23 cellular contexts compared by ENCODE assay signal in the genomic region with DNA sequence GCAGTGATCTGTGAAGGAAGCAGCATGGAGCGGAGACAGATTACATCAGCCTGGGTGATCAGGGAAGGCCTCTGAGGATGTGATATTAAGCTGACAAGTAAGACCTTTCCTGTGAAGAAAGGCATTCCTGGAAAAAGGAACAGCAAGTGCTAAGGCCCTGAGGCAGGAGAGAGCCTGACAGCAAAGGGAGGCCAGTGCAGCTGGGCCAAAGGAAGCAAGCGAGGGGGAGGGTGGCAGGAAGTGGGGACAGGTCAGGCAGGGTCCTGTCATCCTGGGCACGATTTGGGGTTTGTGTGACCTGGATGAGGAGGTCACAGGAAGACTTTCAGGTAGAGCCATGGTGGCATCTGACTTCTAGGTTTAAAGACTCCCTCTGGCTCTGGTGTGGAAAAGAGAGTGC. TPM values are rescaled to one million over a fixed set of nuclear protein-coding genes. Genes with fewer than 3 reads are reported as not detected.
A peak's percentile ranks its signal among the peaks of the same experiment; 100 is the strongest.
DNase-seq lines count a peak whose midpoint lies in the region; ATAC-seq, FAIRE-seq and TF ChIP-seq lines count a peak whose summit lies in the region.
"Had no signal": no experiment of that assay in that cellular context is flagged by ENCODE, and none has a peak within 500 bp of the region (broad histone marks: within the 10 kb centered on the region; RNA-seq: fewer than 3 reads in every experiment).

No MANE protein-coding gene starts in this region.

- no peak overlapping the region for H3K4me3 ChIP-seq in CD4-positive, CD25-positive, alpha-beta regulatory T cell (ENCODE audit: low read depth, low read length)
- no peak overlapping the region for H3K4me3 ChIP-seq in naive thymus-derived CD4-positive, alpha-beta T cell (ENCODE audit: low read length)
- H3K4me3 ChIP-seq in prostate gland, result no peak overlapping the region
- H3K4me3 ChIP-seq: tibial artery had no signal

- TF ChIP-seq CTCF in prostate gland (IDR thresholded peaks at IDR 0.05), result no peak

- H3K4me1 ChIP-seq in CD4-positive, CD25-positive, alpha-beta regulatory T cell (ENCODE audit: control insufficient read depth, insufficient read depth, low read length, poor library complexity, severe bottlenecking), result peaks cover 6% of the 10 kb centered on the region
- peaks cover 0 to 5% of the 10 kb centered on the region in 2 donors for H3K4me1 ChIP-seq in naive thymus-derived CD4-positive, alpha-beta T cell (ENCODE audit: control insufficient read depth in 2 of 2, insufficient read depth in 2 of 2, low read length in 2 of 2)
- H3K4me1 ChIP-seq in prostate gland (replicated peaks), result no peaks in the 10 kb centered on the region

- no peak for ATAC-seq in CD4-positive, CD25-positive, alpha-beta regulatory T cell (ENCODE audit: low read depth in 2 of 2)
- ATAC-seq in naive thymus-derived CD4-positive, alpha-beta T cell, result no peak
- no peak for ATAC-seq in GM21528 (IDR thresholded peaks at IDR 0.05; ENCODE audit: low FRiP score, unreplicated experiment)
- ATAC-seq in HG03439 (IDR thresholded peaks at IDR 0.05; ENCODE audit: unreplicated experiment), result no peak
- ATAC-seq: left lobe of liver, SK-N-SH treated with all-trans-retinoic acid at 6 μM for 48 hours had no signal

- no peak overlapping the region for H3K4me3 Mint-ChIP-seq in CD4-positive, CD25-positive, alpha-beta regulatory T cell
- H3K4me3 Mint-ChIP-seq in naive thymus-derived CD4-positive, alpha-beta T cell, result no peak overlapping the region
- H3K4me3 Mint-ChIP-seq: activated T-helper 1 cell treated with anti-CD3 and anti-CD28 coated beads, Interleukin-12 subunit alpha, Interleukin-12 subunit beta, Interleukin-2, Interleukin-4 antibody, amounts not matched to agents 30 ng/mL and 10 ng/mL and 1 ng/mL, durations not matched to agents 14 hours and 24 hours and 36 hours; CD14-positive monocyte; H9; IgD-negative memory B cell; natural killer cell treated with Interleukin-12 subunit alpha and Interleukin-12 subunit beta and Interleukin-15 and Interleukin-18, amount 100 ng/mL, for 72 hours had no signal

- no peaks in the 10 kb centered on the region for H3K36me3 Mint-ChIP-seq in CD4-positive, CD25-positive, alpha-beta regulatory T cell
- no peaks in the 10 kb centered on the region for H3K36me3 Mint-ChIP-seq in naive thymus-derived CD4-positive, alpha-beta T cell
- H3K36me3 Mint-ChIP-seq: natural killer cell treated with Interleukin-12 subunit alpha and Interleukin-12 subunit beta and Interleukin-15 and Interleukin-18, amount 100 ng/mL, for 72 hours had no signal

- peaks cover 0 to 24% (median 15%) of the 10 kb centered on the region in 4 donors for H3K4me1 Mint-ChIP-seq in CD4-positive, CD25-positive, alpha-beta regulatory T cell
- peaks cover 9 to 38% (median 24%) of the 10 kb centered on the region in 7 donors for H3K4me1 Mint-ChIP-seq in naive thymus-derived CD4-positive, alpha-beta T cell

- no peak overlapping the region for H3K27ac ChIP-seq in CD4-positive, CD25-positive, alpha-beta regulatory T cell (ENCODE audit: insufficient read depth, low read length, poor library complexity, severe bottlenecking)
- H3K27ac ChIP-seq in angular gyrus (ENCODE audit: low read depth, low read length), result peak overlapping the region; percentile 95
- H3K27ac ChIP-seq in naive thymus-derived CD4-positive, alpha-beta T cell (ENCODE audit: low read depth, low read length), result no peak overlapping the region
- H3K27ac ChIP-seq in prostate gland, result no peak overlapping the region
- H3K27ac ChIP-seq: tibial artery had no signal

- H3K27ac Mint-ChIP-seq in CD4-positive, CD25-positive, alpha-beta regulatory T cell, result peak overlapping the region; percentile 6 to 55 (median 9)
- H3K27ac Mint-ChIP-seq in naive thymus-derived CD4-positive, alpha-beta T cell, result peak overlapping the region in 5 of 9 donors; percentile 9 to 72 (median 20)
- H3K27ac Mint-ChIP-seq: activated T-helper 1 cell treated with anti-CD3 and anti-CD28 coated beads, Interleukin-12 subunit alpha, Interleukin-12 subunit beta, Interleukin-2, Interleukin-4 antibody, amounts not matched to agents 30 ng/mL and 10 ng/mL and 1 ng/mL, durations not matched to agents 14 hours and 24 hours and 36 hours; H9 had no signal

- DNase-seq in CD4-positive, CD25-positive, alpha-beta regulatory T cell, result no peak
- DNase-seq in GM12892 (ENCODE audit: insufficient read length), result no peak
- DNase-seq in naive thymus-derived CD4-positive, alpha-beta T cell, result no peak
- no peak for DNase-seq in stimulated activated CD4-positive, alpha-beta T cell treated with anti-CD3 and anti-CD28 coated beads, Interleukin-4, amount 100 ng/mL, for 1 hour
- DNase-seq in prostate gland (ENCODE audit: low spot score), result no peak
- DNase-seq: DMS 273 treated with DMSO at 0.1 percent for 48 hours, H9, midbrain, MM.1S, NCI-H2171, NCI-H526 treated with DMSO at 0.1 percent for 48 hours, T-helper 9 cell, tibial artery had no signal

- TF ChIP-seq POLR2A in GM12892 (IDR thresholded peaks at IDR 0.05; ENCODE audit: low read depth, low read length), result no peak
- no peak for TF ChIP-seq POLR2A in prostate gland (IDR thresholded peaks at IDR 0.05)

- H3K27me3 Mint-ChIP-seq in CD4-positive, CD25-positive, alpha-beta regulatory T cell, result no peaks in the 10 kb centered on the region
- no peaks in the 10 kb centered on the region for H3K27me3 Mint-ChIP-seq in naive thymus-derived CD4-positive, alpha-beta T cell
- H3K27me3 Mint-ChIP-seq: IgD-negative memory B cell; natural killer cell treated with Interleukin-12 subunit alpha and Interleukin-12 subunit beta and Interleukin-15 and Interleukin-18, amount 100 ng/mL, for 72 hours had no signal

- POLR2A ChIA-PET in naive thymus-derived CD4-positive, alpha-beta T cell (lab: Charles Lee), result no interaction called here

- CTCF ChIA-PET in naive thymus-derived CD4-positive, alpha-beta T cell (lab: Charles Lee), result no interaction called here

- no peaks in the 10 kb centered on the region for H3K36me3 ChIP-seq in CD4-positive, CD25-positive, alpha-beta regulatory T cell (ENCODE audit: control insufficient read depth, insufficient read depth, low read length)
- no peaks in the 10 kb centered on the region for H3K36me3 ChIP-seq in naive thymus-derived CD4-positive, alpha-beta T cell (ENCODE audit: control insufficient read depth in 2 of 3, insufficient read depth in 3 of 3, low read length in 3 of 3)
- H3K36me3 ChIP-seq in prostate gland, result no peaks in the 10 kb centered on the region
- H3K36me3 ChIP-seq: tibial artery had no signal

- WGBS in prostate gland, result 67% methylated on average over 3 of the region's 3 CpGs

- H3K9me3 ChIP-seq in CD4-positive, CD25-positive, alpha-beta regulatory T cell (ENCODE audit: control insufficient read depth in 2 of 2, low read length in 2 of 2), result no peaks in the 10 kb centered on the region
- no peaks in the 10 kb centered on the region for H3K9me3 ChIP-seq in naive thymus-derived CD4-positive, alpha-beta T cell (ENCODE audit: control insufficient read depth in 2 of 3, low read length in 3 of 3)
- H3K9me3 ChIP-seq in prostate gland, result no peaks in the 10 kb centered on the region
- H3K9me3 ChIP-seq: tibial artery had no signal

- H3K9me3 Mint-ChIP-seq in CD4-positive, CD25-positive, alpha-beta regulatory T cell, result no peaks in the 10 kb centered on the region
- no peaks in the 10 kb centered on the region for H3K9me3 Mint-ChIP-seq in naive thymus-derived CD4-positive, alpha-beta T cell
- H3K9me3 Mint-ChIP-seq: activated T-helper 1 cell treated with anti-CD3 and anti-CD28 coated beads, Interleukin-12 subunit alpha, Interleukin-12 subunit beta, Interleukin-2, Interleukin-4 antibody, amounts not matched to agents 30 ng/mL and 10 ng/mL and 1 ng/mL, durations not matched to agents 14 hours and 24 hours and 36 hours; CD14-positive monocyte; H9; IgD-negative memory B cell; natural killer cell treated with Interleukin-12 subunit alpha and Interleukin-12 subunit beta and Interleukin-15 and Interleukin-18, amount 100 ng/mL, for 72 hours had no signal

- FAIRE-seq in GM12892 (lab: Jason Lieb, UNC), result peak; percentile 46
- FAIRE-seq: bronchial epithelial cell had no signal

- H3K27me3 ChIP-seq in CD4-positive, CD25-positive, alpha-beta regulatory T cell (ENCODE audit: control insufficient read depth, insufficient read depth, low read length), result no peaks in the 10 kb centered on the region
- no peaks in the 10 kb centered on the region for H3K27me3 ChIP-seq in naive thymus-derived CD4-positive, alpha-beta T cell (ENCODE audit: control insufficient read depth in 2 of 2, insufficient read depth in 2 of 2, low read length in 2 of 2)
- no peaks in the 10 kb centered on the region for H3K27me3 ChIP-seq in prostate gland (replicated peaks; ENCODE audit: insufficient read depth)
- H3K27me3 ChIP-seq: tibial artery had no signal

- intact Hi-C loops in naive thymus-derived CD4-positive, alpha-beta T cell (cut with micrococcal nuclease), result no loop called here
- intact Hi-C loops in prostate gland (cut with DNase I), result no loop called here

RNA-seq across cellular contexts. Expression of gene CPNE2, which starts 12.3 kb away (rescaled TPM):
- 15.3 TPM for total RNA-seq in CD4-positive, CD25-positive, alpha-beta regulatory T cell
- polyA plus RNA-seq in CD4-positive, CD25-positive, alpha-beta regulatory T cell, result 10 to 100 TPM; 31.7 to 54.7 (median 47.3) TPM
- 13.1 TPM for polyA plus RNA-seq in GM12892 (2012; ENCODE audit: missing spikeins)
- total RNA-seq in naive thymus-derived CD4-positive, alpha-beta T cell, result 10 to 100 TPM in 1 of 5 experiments, 1 to 10 TPM in 4; 1.1 to 11.7 (median 3.5) TPM
- polyA plus RNA-seq in naive thymus-derived CD4-positive, alpha-beta T cell, result 10 to 100 TPM in 1 of 2 donors, 1 to 10 TPM in 1; 6.8 to 12.6 TPM
- total RNA-seq in prostate gland, result 10 to 100 TPM; 22.3 to 23.3 TPM
